ENCODE assay signal across 9 cellular contexts in genomic region chr11:5476184-5476819, GRCh38. TPM values are rescaled to one million over a fixed set of nuclear protein-coding genes. Genes with fewer than 3 reads are reported as not detected.
DNase-seq lines count a peak whose midpoint lies in the region; ATAC-seq, FAIRE-seq and TF ChIP-seq lines count a peak whose summit lies in the region.
"Had no signal": no experiment of that assay in that cellular context is flagged by ENCODE, and none has a peak within 500 bp of the region (broad histone marks: within the 10 kb centered on the region; RNA-seq: fewer than 3 reads in every experiment).

No MANE protein-coding gene starts in this region.

- no peak overlapping the region for H3K27ac Mint-ChIP-seq in immature natural killer cell
- H3K27ac Mint-ChIP-seq: T-helper 1 cell treated with Interleukin-12 subunit alpha and Interleukin-12 subunit beta and Interleukin-4 antibody, amounts not matched to agents 30 μg/mL and 1 μg/mL, for 36 hours had no signal

- no peaks in the 10 kb centered on the region for H3K36me3 ChIP-seq in BJ (ENCODE audit: control insufficient read depth, insufficient read depth, low read length)

- H3K4me3 ChIP-seq in BJ (ENCODE audit: low read depth, low read length): no peak overlapping the region
- H3K4me3 ChIP-seq in astrocyte of the cerebellum (ENCODE audit: low read depth, low read length): no peak overlapping the region

- H3K4me3 Mint-ChIP-seq in immature natural killer cell: no peak overlapping the region
- H3K4me3 Mint-ChIP-seq: T-helper 1 cell treated with Interleukin-12 subunit alpha and Interleukin-12 subunit beta and Interleukin-4 antibody, amounts not matched to agents 30 μg/mL and 1 μg/mL, for 36 hours had no signal

- POLR2A ChIA-PET in BJ (lab: Charles Lee): no interaction called here

- no peaks in the 10 kb centered on the region for H3K9me3 Mint-ChIP-seq in immature natural killer cell
- H3K9me3 Mint-ChIP-seq: T-helper 1 cell treated with Interleukin-12 subunit alpha and Interleukin-12 subunit beta and Interleukin-4 antibody, amounts not matched to agents 30 μg/mL and 1 μg/mL, for 36 hours had no signal

- in situ Hi-C loops in astrocyte of the cerebellum (cut with HindIII; ENCODE audit: low sequenced_read_pairs): no loop called here

- no peaks in the 10 kb centered on the region for H3K27me3 ChIP-seq in BJ (ENCODE audit: control insufficient read depth, insufficient read depth, low read length)

- no peaks in the 10 kb centered on the region for H3K4me1 Mint-ChIP-seq in immature natural killer cell

- H3K27me3 Mint-ChIP-seq in immature natural killer cell (ENCODE audit: low read depth in 3 of 3): peaks cover 0 to 7% (median 3%) of the 10 kb centered on the region in 3 donors

- no peaks in the 10 kb centered on the region for H3K36me3 Mint-ChIP-seq in immature natural killer cell

- no peak for DNase-seq in BJ (ENCODE audit: low read depth)
- DNase-seq in GM18507 (ENCODE audit: extremely low spot score, insufficient read length, low read depth): peak; percentile 8
- peak; percentile 15 for DNase-seq in OCI-M2 (lab: John Stamatoyannopoulos, UW; ENCODE audit: unreplicated experiment)
- peak; percentile 23 for DNase-seq in astrocyte of the cerebellum (ENCODE audit: low read depth)
- DNase-seq in immature natural killer cell: peak; percentile 7 to 30 (median 29)
- DNase-seq in stimulated activated CD4-positive, alpha-beta T cell treated with anti-CD3 and anti-CD28 coated beads, Interleukin-1b, Interleukin-23, amount 100 ng/mL, for 48 hours: peak; percentile 11
- DNase-seq in DMS114 treated with DMSO at 0.1 percent for 48 hours (lab: John Stamatoyannopoulos, UW; ENCODE audit: unreplicated experiment): no peak

- ATAC-seq in HG03103 (IDR thresholded peaks at IDR 0.05; ENCODE audit: low read depth, unreplicated experiment): peak; percentile 94

- peak; percentile 80 for FAIRE-seq in GM18507 (lab: Jason Lieb, UNC)

- CTCF ChIA-PET in BJ (lab: Yijun Ruan, JAX): interaction anchor here (0.6 to 2.5 kb wide), 24 partner anchors 9 to 887 kb away, joined by 3 to 14 read pairs (median 4); partner anchors contain the start of genes OR51I2 and OR52N2

- TF ChIP-seq CTCF in BJ (IDR thresholded peaks at IDR 0.05; ENCODE audit: insufficient read depth, low read depth, low read length) (peak; percentile 83), astrocyte of the cerebellum (IDR thresholded peaks at IDR 0.05; ENCODE audit: low read depth, low read length, missing control alignments) (peak; percentile 83)

RNA-seq across cellular contexts. Expression of gene OR52D1, which starts 12.2 kb away (rescaled TPM):
- polyA plus RNA-seq in BJ (2011; rRNA removed): not detected in 2 replicates
- polyA minus RNA-seq in BJ (2011; rRNA and poly(A)+ RNA removed): not detected in 2 replicates
- polyA plus RNA-seq in immature natural killer cell: not detected

RNA-seq across cellular contexts. Expression of gene OR51I2, which starts 27.2 kb away (rescaled TPM):
- polyA plus RNA-seq in BJ (2011; rRNA removed) (not detected in 2 replicates), immature natural killer cell (not detected)
- polyA minus RNA-seq in BJ (2011; rRNA and poly(A)+ RNA removed): not detected in 2 replicates

RNA-seq across cellular contexts. Expression of gene UBQLN3, which starts 33.5 kb away (rescaled TPM):
- polyA plus RNA-seq in BJ (2011; rRNA removed): 0.05 TPM in 1 of 2 replicates, not detected in the other
- 0.24 TPM in 1 of 2 replicates, not detected in the other for polyA minus RNA-seq in BJ (2011; rRNA and poly(A)+ RNA removed)
- polyA plus RNA-seq in immature natural killer cell: not detected

RNA-seq across cellular contexts. Expression of gene OR51I1, which starts 35.0 kb away (rescaled TPM):
- polyA plus RNA-seq in BJ (2011; rRNA removed): not detected in 2 replicates
- polyA minus RNA-seq in BJ (2011; rRNA and poly(A)+ RNA removed): not detected in 2 replicates
- not detected for polyA plus RNA-seq in immature natural killer cell

RNA-seq across cellular contexts. Expression of gene UBQLNL, which starts 40.2 kb away (rescaled TPM):
- polyA plus RNA-seq in BJ (2011; rRNA removed) (0.25 and 0.31 TPM in 2 replicates), immature natural killer cell (not detected)
- 0.15 and 0.38 TPM in 2 replicates for polyA minus RNA-seq in BJ (2011; rRNA and poly(A)+ RNA removed)

Comparison
In these comparisons a context has a peak if more than half of its experiments do, and no peak if none do; other contexts are left out.
1. DNase-seq: peak in GM18507 (single experiment), OCI-M2 (single experiment), astrocyte of the cerebellum (single experiment), immature natural killer cell (3 of 3) and stimulated activated CD4-positive, alpha-beta T cell treated with anti-CD3 and anti-CD28 coated beads, Interleukin-1b, Interleukin-23, amount 100 ng/mL, for 48 hours (single experiment); none in BJ (single experiment) and DMS114 treated with DMSO at 0.1 percent for 48 hours (single experiment).